10 cellular contexts compared by ENCODE assay signal in genomic region chr20:37518606-37519507, GRCh38. TPM values are rescaled to one million over a fixed set of nuclear protein-coding genes. Genes with fewer than 3 reads are reported as not detected.
A peak's percentile ranks its signal among the peaks of the same experiment; 100 is the strongest.
DNase-seq lines count a peak whose midpoint lies in the region; ATAC-seq, FAIRE-seq and TF ChIP-seq lines count a peak whose summit lies in the region.
"Had no signal": no experiment of that assay in that cellular context is flagged by ENCODE, and none has a peak within 500 bp of the region (broad histone marks: within the 10 kb centered on the region; RNA-seq: fewer than 3 reads in every experiment).

No MANE protein-coding gene starts in this region.

- peaks cover 39% of the 10 kb centered on the region for H3K4me1 Mint-ChIP-seq in mesothelial cell of epicardium

- no peaks in the 10 kb centered on the region for H3K27me3 ChIP-seq in pancreas

- no peak for TF ChIP-seq CTCF in pancreas (IDR thresholded peaks at IDR 0.05)
- no peak for TF ChIP-seq CTCF in mesothelial cell of epicardium (IDR thresholded peaks at IDR 0.05; ENCODE audit: unreplicated experiment)

- no peak overlapping the region for H3K4me3 ChIP-seq in pancreas

- intact Hi-C loops in pancreas (cut with DNase I): no loop called here

- no peaks in the 10 kb centered on the region for H3K9me3 Mint-ChIP-seq in mesothelial cell of epicardium
- H3K9me3 Mint-ChIP-seq: CD4-positive, alpha-beta T cell had no signal

- FAIRE-seq in pancreas (lab: Jason Lieb, UNC): no peak

- H3K27ac Mint-ChIP-seq in mesothelial cell of epicardium: no peak overlapping the region
- H3K27ac Mint-ChIP-seq: CD4-positive, alpha-beta T cell had no signal

- H3K9me3 ChIP-seq in pancreas: no peaks in the 10 kb centered on the region

- ATAC-seq in pancreas (peak in 3 of 4 donors; percentile 22 to 65 (median 61)), GM21526 (IDR thresholded peaks at IDR 0.05; ENCODE audit: low FRiP score, unreplicated experiment) (no peak), GM18520 (IDR thresholded peaks at IDR 0.05; ENCODE audit: unreplicated experiment) (no peak)

- H3K27me3 Mint-ChIP-seq in mesothelial cell of epicardium (ENCODE audit: low read depth): no peaks in the 10 kb centered on the region
- H3K27me3 Mint-ChIP-seq: CD4-positive, alpha-beta T cell had no signal

- WGBS in pancreas, 2 donors: 82 to 85% methylated on average over 30 of the region's 30 CpGs

- H3K4me3 Mint-ChIP-seq in mesothelial cell of epicardium: no peak overlapping the region

- DNase-seq in DMS 273 treated with DMSO at 0.1 percent for 48 hours (lab: John Stamatoyannopoulos, UW) (peak; percentile 42), NCI-H2196 (lab: John Stamatoyannopoulos, UW; ENCODE audit: unreplicated experiment) (peak; percentile 71), globus pallidus (ENCODE audit: low spot score) (peak; percentile 42), pancreas (peak in 1 of 6 donors; percentile 66), mesothelial cell of epicardium (ENCODE audit: low spot score in 2 of 2, unreplicated experiment in 2 of 2) (no peak), NCI-H526 (lab: John Stamatoyannopoulos, UW) (no peak)
- DNase-seq: activated CD4-positive, alpha-beta T cell treated with anti-CD3 and anti-CD28 coated beads for 4 hours had no signal

- peaks cover 14% of the 10 kb centered on the region for H3K36me3 Mint-ChIP-seq in mesothelial cell of epicardium

- peaks cover 0 to 7% (median 0%) of the 10 kb centered on the region in 3 donors for H3K36me3 ChIP-seq in pancreas

- no peaks in the 10 kb centered on the region for H3K4me1 ChIP-seq in pancreas

- no peak overlapping the region for H3K27ac ChIP-seq in pancreas

RNA-seq across cellular contexts. Expression of gene NNAT, which starts 2.2 kb away (rescaled TPM):
- 1 to 10 TPM in 1 of 6 donors, under 1 TPM in 1, not detected in 4; 0.31 to 1.0 TPM for total RNA-seq in pancreas
- polyA plus RNA-seq in pancreas: under 1 TPM; 0.34 to 0.92 TPM
- total RNA-seq in mesothelial cell of epicardium: 18.5 to 19.4 TPM (median 19.3 TPM) in 3 replicates
- total RNA-seq: CD4-positive, alpha-beta T cell had no signal

RNA-seq across cellular contexts. Expression of gene BLCAP, which starts 8.8 kb away (rescaled TPM):
- total RNA-seq in pancreas (10 to 100 TPM; 14.6 to 27.9 (median 16.9) TPM), mesothelial cell of epicardium (71.7 to 76.2 TPM (median 72.7 TPM) in 3 replicates)
- polyA plus RNA-seq in pancreas: 10 to 100 TPM; 21.1 to 35.3 TPM

Comparison
In these comparisons a context has a peak if more than half of its experiments do, and no peak if none do; other contexts are left out.
1. DNase-seq: peak in DMS 273 treated with DMSO at 0.1 percent for 48 hours (single experiment), NCI-H2196 (single experiment) and globus pallidus (single experiment); none in mesothelial cell of epicardium (0 of 2) and NCI-H526 (0 of 2).
2. ATAC-seq: peak in pancreas (3 of 4); none in GM21526 (single experiment) and GM18520 (single experiment).